ENCODE assay signal across 8 cellular contexts in genomic region chr16:11497851-11498289, GRCh38.
DNase-seq lines count a peak whose midpoint lies in the region; ATAC-seq and TF ChIP-seq lines count a peak whose summit lies in the region.

No MANE protein-coding gene starts in this region.

- no peaks in the 10 kb centered on the region for H3K27me3 ChIP-seq in testis

- WGBS in testis, 2 donors: 61 to 68% methylated on average over 5 of the region's 5 CpGs

- CTCF ChIA-PET in T-cell (lab: Charles Lee): interaction anchor here in 1 of 2 donors (0.8 kb wide), 1 partner anchor 86 kb away, joined by 3 read pairs; no protein-coding TSS in a partner anchor

- peak; percentile 44 for DNase-seq in NCI-H1694 treated with DMSO at 0.1 percent for 48 hours (lab: John Stamatoyannopoulos, UW)
- DNase-seq in NCI-H1694 (lab: John Stamatoyannopoulos, UW): no peak
- no peak for DNase-seq in T-cell
- peak; percentile 76 for DNase-seq in iris pigment epithelial cell (ENCODE audit: low read depth)
- DNase-seq in testis: peak; percentile 25
- no peak for DNase-seq in mucosa of descending colon
- DNase-seq in dedifferentiated amniotic fluid mesenchymal stem cell (ENCODE audit: extremely low spot score): no peak

- H3K4me3 ChIP-seq in testis: no peak overlapping the region
- no peak overlapping the region for H3K4me3 ChIP-seq in mucosa of descending colon

- no peaks in the 10 kb centered on the region for H3K9me3 ChIP-seq in testis
- H3K9me3 ChIP-seq in mucosa of descending colon: no peaks in the 10 kb centered on the region

- H3K36me3 Mint-ChIP-seq in T-cell: peaks cover 2% of the 10 kb centered on the region

- TF ChIP-seq POLR2A in testis (IDR thresholded peaks at IDR 0.05): no peak

- H3K4me1 ChIP-seq in testis: peaks cover 16% of the 10 kb centered on the region
- H3K4me1 ChIP-seq in mucosa of descending colon (ENCODE audit: low read depth): peaks cover 8% of the 10 kb centered on the region

- peak overlapping the region in 1 of 3 donors; percentile 65 for H3K4me3 Mint-ChIP-seq in T-cell

- peak overlapping the region; percentile 56 to 85 for H3K27ac Mint-ChIP-seq in T-cell

- H3K36me3 ChIP-seq in testis (ENCODE audit: low read depth, missing control alignments) (no peaks in the 10 kb centered on the region), mucosa of descending colon (ENCODE audit: low read depth) (no peaks in the 10 kb centered on the region)

- no peak for TF ChIP-seq CTCF in testis (IDR thresholded peaks at IDR 0.05)
- TF ChIP-seq CTCF in mucosa of descending colon (IDR thresholded peaks at IDR 0.05): no peak

- intact Hi-C loops in testis (cut with DNase I; ENCODE audit: low total_unique reads) (no loop called here), mucosa of descending colon (cut with DNase I, micrococcal nuclease) (no loop called here)

- H3K27me3 Mint-ChIP-seq in T-cell: no peaks in the 10 kb centered on the region

- peak overlapping the region in 1 of 2 donors; percentile 76 for H3K27ac ChIP-seq in testis

- ATAC-seq in T-cell (replicated peaks in 1 of 4) (no peak), mucosa of descending colon (no peak), GM21447 (IDR thresholded peaks at IDR 0.05; ENCODE audit: unreplicated experiment) (no peak)

- peaks cover 27 to 36% (median 33%) of the 10 kb centered on the region in 3 donors for H3K4me1 Mint-ChIP-seq in T-cell

- POLR2A ChIA-PET in T-cell (lab: Charles Lee): interaction anchor here (0.5 to 0.6 kb wide), 2 partner anchors 66 to 95 kb away, joined by 3 to 4 read pairs; no protein-coding TSS in a partner anchor

- H3K9me3 Mint-ChIP-seq in T-cell: no peaks in the 10 kb centered on the region

Comparison
In these comparisons a context has a peak if more than half of its experiments do, and no peak if none do; other contexts are left out.
1. DNase-seq: peak in NCI-H1694 treated with DMSO at 0.1 percent for 48 hours (single experiment), iris pigment epithelial cell (single experiment) and testis (single experiment); none in NCI-H1694 (single experiment), T-cell (0 of 34), mucosa of descending colon (0 of 3) and dedifferentiated amniotic fluid mesenchymal stem cell (single experiment).